15 cellular contexts compared by ENCODE assay signal in genomic region chrX:63186137-63186536, GRCh38.
DNase-seq lines count a peak whose midpoint lies in the region; ATAC-seq and TF ChIP-seq lines count a peak whose summit lies in the region.
"Had no signal": no experiment of that assay in that cellular context is flagged by ENCODE, and none has a peak within 500 bp of the region (broad histone marks: within the 10 kb centered on the region; RNA-seq: fewer than 3 reads in every experiment).

No MANE protein-coding gene starts in this region.

- no peaks in the 10 kb centered on the region for H3K27me3 Mint-ChIP-seq in Calu3 (ENCODE audit: unreplicated experiment)

- H3K27me3 ChIP-seq in PC-3 (ENCODE audit: low read length), result no peaks in the 10 kb centered on the region
- no peaks in the 10 kb centered on the region for H3K27me3 ChIP-seq in mesendoderm (ENCODE audit: insufficient read depth, low read length, poor library complexity)
- no peaks in the 10 kb centered on the region for H3K27me3 ChIP-seq in effector memory CD4-positive, alpha-beta T cell (replicated peaks; ENCODE audit: control insufficient read depth, insufficient read depth, low read length, poor library complexity, severe bottlenecking)
- H3K27me3 ChIP-seq: BLaER1 treated with 17β-estradiol and CSF1 and Interleukin-3, amounts not matched to agents 10 nM and 100 nM; SJSA1 had no signal

- H3K23ac ChIP-seq in mesendoderm (ENCODE audit: low read length), result no peak overlapping the region

- no peak overlapping the region for H2AK5ac ChIP-seq in mesendoderm (ENCODE audit: low read length)

- CTCF ChIA-PET in Calu3 (lab: Charles Lee) (no interaction called here), PC-3 (lab: Charles Lee) (no interaction called here)

- H2BK15ac ChIP-seq in mesendoderm (replicated peaks; ENCODE audit: low read depth), result no peak overlapping the region

- no peak overlapping the region for H3K27ac ChIP-seq in PC-3 (ENCODE audit: low read length)
- H3K27ac ChIP-seq in mesendoderm (ENCODE audit: low read depth, low read length), result no peak overlapping the region
- H3K27ac ChIP-seq in effector memory CD4-positive, alpha-beta T cell (ENCODE audit: insufficient read depth, low read length, poor library complexity, severe bottlenecking), result no peak overlapping the region
- H3K27ac ChIP-seq: BLaER1 treated with 17β-estradiol and CSF1 and Interleukin-3, amounts not matched to agents 10 nM and 100 nM; SJSA1 had no signal

- H4K8ac ChIP-seq in mesendoderm (ENCODE audit: low read depth, low read length), result no peak overlapping the region

- H3K4me1 ChIP-seq in PC-3 (ENCODE audit: insufficient read depth, low read length) (peaks cover 9% of the 10 kb centered on the region; the same call in 1 of the 2 replicates), mesendoderm (ENCODE audit: control insufficient read depth, low read depth, low read length) (no peaks in the 10 kb centered on the region)
- no peaks in the 10 kb centered on the region for H3K4me1 ChIP-seq in effector memory CD4-positive, alpha-beta T cell (ENCODE audit: control insufficient read depth, insufficient read depth, low read length, poor library complexity, severe bottlenecking)
- H3K4me1 ChIP-seq: BLaER1 treated with 17β-estradiol and CSF1 and Interleukin-3, amounts not matched to agents 10 nM and 100 nM; SJSA1 had no signal

- H3K4me2 ChIP-seq in PC-3 (ENCODE audit: low read length), result peak overlapping the region; percentile 16
- no peak overlapping the region for H3K4me2 ChIP-seq in mesendoderm (ENCODE audit: low read length)
- H3K4me2 ChIP-seq: BLaER1 treated with 17β-estradiol and CSF1 and Interleukin-3, amounts not matched to agents 10 nM and 100 nM had no signal

- H3K9me2 ChIP-seq in PC-3 (replicated peaks; ENCODE audit: low read length), result no peaks in the 10 kb centered on the region

- WGBS in mesendoderm (ENCODE audit: extremely low coverage, insufficient coverage, low lambda C conversion rate), result no CpG with 5 or more reads among the region's 1 CpG

- no peak overlapping the region for H2BK5ac ChIP-seq in mesendoderm (ENCODE audit: low read length)

- no peaks in the 10 kb centered on the region for H3K4me1 Mint-ChIP-seq in Calu3 (ENCODE audit: low read depth, unreplicated experiment)

- no peaks in the 10 kb centered on the region for H3K79me2 ChIP-seq in PC-3 (ENCODE audit: low read length)
- H3K79me2 ChIP-seq in mesendoderm (ENCODE audit: control insufficient read depth, insufficient read depth, low read length), result no peaks in the 10 kb centered on the region

- BruUV-seq in Calu3 (replicated peaks; lab: Mats Ljungman, UMichigan) (no TSS peak), PC-3 (replicated peaks; lab: Mats Ljungman, UMichigan) (no TSS peak)

- intact Hi-C loops in Calu3 (cut with micrococcal nuclease; ENCODE audit: unreplicated experiment) (no loop called here), PC-3 (cut with micrococcal nuclease) (no loop called here)

- H3K9me3 Mint-ChIP-seq in Calu3 (ENCODE audit: low read depth, unreplicated experiment), result peaks cover 4% of the 10 kb centered on the region

- POLR2A ChIA-PET in PC-3 (lab: Charles Lee; ENCODE audit: unreplicated experiment), result no interaction called here

- H3K4me3 ChIP-seq in PC-3 (ENCODE audit: low read length) (no peak overlapping the region), mesendoderm (ENCODE audit: low read length) (no peak overlapping the region)
- no peak overlapping the region for H3K4me3 ChIP-seq in effector memory CD4-positive, alpha-beta T cell (ENCODE audit: insufficient read depth, low read depth, low read length, poor library complexity, severe bottlenecking)
- H3K4me3 ChIP-seq: BLaER1 treated with 17β-estradiol and CSF1 and Interleukin-3, amounts not matched to agents 10 nM and 100 nM; SJSA1 had no signal

- DNase-seq in Calu3 (peak; percentile 0), HK-2 (ENCODE audit: unreplicated experiment) (peak; percentile 1), PC-3 (peak; percentile 64), mesendoderm (peak; percentile 1), COR-L47 (lab: John Stamatoyannopoulos, UW) (no peak)
- DNase-seq in effector memory CD4-positive, alpha-beta T cell, result no peak
- DNase-seq: NCI-H1105 treated with DMSO at 0.1 percent for 48 hours, NCI-H187, NCI-H446 treated with DMSO at 0.1 percent for 48 hours, NCI-H748 treated with DMSO at 0.1 percent for 48 hours, SW 1271 had no signal

- H2AFZ ChIP-seq in PC-3 (ENCODE audit: low read length), result no peak overlapping the region

- no peaks in the 10 kb centered on the region for H3K9me3 ChIP-seq in PC-3 (ENCODE audit: low read length)
- no peaks in the 10 kb centered on the region for H3K9me3 ChIP-seq in effector memory CD4-positive, alpha-beta T cell (ENCODE audit: control insufficient read depth, low read length)
- H3K9me3 ChIP-seq: SJSA1 had no signal

- no peak overlapping the region for H3K56ac ChIP-seq in mesendoderm (ENCODE audit: low read length)

- no peak for TF ChIP-seq CTCF in Calu3 (IDR thresholded peaks at IDR 0.05; ENCODE audit: unreplicated experiment)
- TF ChIP-seq CTCF in PC-3 (conservative IDR thresholded peaks at IDR 0.05; ENCODE audit: low read depth, low read length), result no peak

- H3K36me3 Mint-ChIP-seq in Calu3 (ENCODE audit: insufficient read depth, unreplicated experiment), result no peaks in the 10 kb centered on the region

- no peak overlapping the region for H3K4ac ChIP-seq in mesendoderm (ENCODE audit: low read depth, low read length)

- H2BK120ac ChIP-seq in mesendoderm (ENCODE audit: low read depth, low read length), result no peak overlapping the region

- H3K36me3 ChIP-seq in PC-3 (ENCODE audit: low read depth, low read length) (no peaks in the 10 kb centered on the region), mesendoderm (ENCODE audit: control insufficient read depth, insufficient read depth, low read length) (no peaks in the 10 kb centered on the region)
- H3K36me3 ChIP-seq in effector memory CD4-positive, alpha-beta T cell (ENCODE audit: control insufficient read depth, insufficient read depth, low read length), result no peaks in the 10 kb centered on the region
- H3K36me3 ChIP-seq: BLaER1 treated with 17β-estradiol and CSF1 and Interleukin-3, amounts not matched to agents 10 nM and 100 nM; SJSA1 had no signal

- H4K5ac ChIP-seq in mesendoderm (ENCODE audit: low read length), result no peak overlapping the region

- no peaks in the 10 kb centered on the region for H3F3A ChIP-seq in PC-3 (ENCODE audit: low read length, unreplicated experiment)

- H3K9ac ChIP-seq in PC-3 (ENCODE audit: low read length) (no peak overlapping the region), mesendoderm (ENCODE audit: low read length) (no peak overlapping the region)
- H3K9ac ChIP-seq: BLaER1 treated with 17β-estradiol and CSF1 and Interleukin-3, amounts not matched to agents 10 nM and 100 nM had no signal

- no peak overlapping the region for H3K27ac Mint-ChIP-seq in Calu3 (ENCODE audit: unreplicated experiment)

- ATAC-seq in PC-3 (peak; percentile 53), HG02840 (IDR thresholded peaks at IDR 0.05; ENCODE audit: low FRiP score, unreplicated experiment) (no peak)
- ATAC-seq: Panc1 had no signal

- no peaks in the 10 kb centered on the region for H4K20me1 ChIP-seq in PC-3 (ENCODE audit: low read length)
- H4K20me1 ChIP-seq: BLaER1 treated with 17β-estradiol and CSF1 and Interleukin-3, amounts not matched to agents 10 nM and 100 nM had no signal

- no peaks in the 10 kb centered on the region for H3K79me1 ChIP-seq in mesendoderm (ENCODE audit: low read length)

- no peak overlapping the region for H3K4me3 Mint-ChIP-seq in Calu3 (ENCODE audit: low read depth, unreplicated experiment)

- H3K18ac ChIP-seq in mesendoderm (ENCODE audit: low read length), result no peak overlapping the region

Comparison
In these comparisons a context has a peak if more than half of its experiments do, and no peak if none do; other contexts are left out.
1. DNase-seq: peak in Calu3 (single experiment), HK-2 (single experiment), PC-3 (single experiment) and mesendoderm (single experiment); none in effector memory CD4-positive, alpha-beta T cell (0 of 3) and COR-L47 (single experiment).